1 cellular context compared by ENCODE assay signal in the genomic region with DNA sequence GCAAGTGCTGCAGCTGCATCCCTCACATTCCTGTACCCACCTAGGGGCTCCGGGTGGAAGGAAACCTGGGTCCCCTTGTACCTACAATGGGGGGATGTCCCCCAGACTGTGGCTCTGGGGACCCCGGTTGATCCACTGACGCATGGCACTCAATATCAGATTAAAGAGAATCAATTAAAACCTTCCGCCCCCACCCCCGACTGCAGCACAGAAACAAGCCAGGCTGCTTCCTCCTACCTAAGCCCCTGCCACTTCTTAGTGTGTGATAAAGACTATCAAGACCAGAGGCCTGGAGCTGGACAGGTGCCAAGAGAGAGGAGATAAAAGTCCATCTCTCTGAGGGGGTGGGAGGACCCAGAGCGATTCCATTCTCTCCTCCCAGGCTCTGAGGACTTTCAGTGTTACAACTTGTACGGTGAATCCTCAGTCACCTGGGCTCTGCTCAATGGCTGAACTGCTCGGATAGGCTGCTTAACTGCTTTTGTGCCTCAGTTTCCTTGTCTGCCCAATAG.
TF ChIP-seq lines count a peak whose summit lies in the region.

No MANE protein-coding gene starts in this region.

TF ChIP-seq in K562, 482 proteins besides CTCF, POLR2A, EP300 and RAD21 (continued from another document):
- TF ChIP-seq EGR1 (conservative IDR thresholded peaks at IDR 0.05) (peak; percentile 87), CBFA2T3 (IDR thresholded peaks at IDR 0.05) (peak; percentile 94), NBN (IDR thresholded peaks at IDR 0.05; ENCODE audit: low read depth) (peak; percentile 79; the same call in 1 of the 2 replicates), STAT5A (IDR thresholded peaks at IDR 0.05; ENCODE audit: borderline replicate concordance, low read length) (peak; percentile 73), ARID1B (IDR thresholded peaks at IDR 0.05) (peak; percentile 92), SMARCB1 (IDR thresholded peaks at IDR 0.05; ENCODE audit: insufficient read length, low read depth) (peak; percentile 88), BMI1 (IDR thresholded peaks at IDR 0.05; ENCODE audit: low read length) (no peak)
- TF ChIP-seq, protein P1, sequence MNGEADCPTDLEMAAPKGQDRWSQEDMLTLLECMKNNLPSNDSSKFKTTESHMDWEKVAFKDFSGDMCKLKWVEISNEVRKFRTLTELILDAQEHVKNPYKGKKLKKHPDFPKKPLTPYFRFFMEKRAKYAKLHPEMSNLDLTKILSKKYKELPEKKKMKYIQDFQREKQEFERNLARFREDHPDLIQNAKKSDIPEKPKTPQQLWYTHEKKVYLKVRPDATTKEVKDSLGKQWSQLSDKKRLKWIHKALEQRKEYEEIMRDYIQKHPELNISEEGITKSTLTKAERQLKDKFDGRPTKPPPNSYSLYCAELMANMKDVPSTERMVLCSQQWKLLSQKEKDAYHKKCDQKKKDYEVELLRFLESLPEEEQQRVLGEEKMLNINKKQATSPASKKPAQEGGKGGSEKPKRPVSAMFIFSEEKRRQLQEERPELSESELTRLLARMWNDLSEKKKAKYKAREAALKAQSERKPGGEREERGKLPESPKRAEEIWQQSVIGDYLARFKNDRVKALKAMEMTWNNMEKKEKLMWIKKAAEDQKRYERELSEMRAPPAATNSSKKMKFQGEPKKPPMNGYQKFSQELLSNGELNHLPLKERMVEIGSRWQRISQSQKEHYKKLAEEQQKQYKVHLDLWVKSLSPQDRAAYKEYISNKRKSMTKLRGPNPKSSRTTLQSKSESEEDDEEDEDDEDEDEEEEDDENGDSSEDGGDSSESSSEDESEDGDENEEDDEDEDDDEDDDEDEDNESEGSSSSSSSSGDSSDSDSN (IDR thresholded peaks at IDR 0.05; ENCODE audit: borderline replicate concordance in 1 of 2, low read depth in 2 of 2, low read length in 2 of 2): no peak
